Comparison of ENCODE assay signal across 13 cellular contexts in the genomic region with DNA sequence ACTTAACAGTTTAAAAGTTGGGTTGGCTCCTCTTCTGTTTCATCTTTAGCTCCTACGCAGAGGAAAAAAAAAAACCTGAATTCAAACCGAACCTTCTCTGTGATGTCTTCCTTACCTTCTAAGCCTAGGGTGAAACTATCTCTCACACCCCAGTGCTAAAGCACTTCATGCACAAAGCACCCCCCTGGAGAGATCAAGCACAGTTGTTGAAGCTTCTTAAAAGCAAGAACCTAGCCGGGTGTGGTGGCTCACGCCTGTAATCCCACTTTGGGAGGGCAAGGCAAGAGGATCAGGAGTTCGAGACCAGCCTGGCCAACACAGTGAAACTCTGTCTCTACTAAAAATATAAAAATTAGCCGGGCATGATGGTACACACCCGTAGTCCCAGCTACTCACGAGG. TPM values are rescaled to one million over a fixed set of nuclear protein-coding genes. Genes with fewer than 3 reads are reported as not detected.
DNase-seq lines count a peak whose midpoint lies in the region; ATAC-seq and TF ChIP-seq lines count a peak whose summit lies in the region.
"Had no signal": no experiment of that assay in that cellular context is flagged by ENCODE, and none has a peak within 500 bp of the region (broad histone marks: within the 10 kb centered on the region; RNA-seq: fewer than 3 reads in every experiment).

No MANE protein-coding gene starts in this region.

- no peaks in the 10 kb centered on the region for H3K27me3 Mint-ChIP-seq in activated naive CD4-positive, alpha-beta T cell treated with anti-CD3 and anti-CD28 coated beads, Interleukin-2, amount 10 ng/mL, durations not matched to agents 7 days and 5 days
- H3K27me3 Mint-ChIP-seq in activated T-helper 17 cell treated with anti-CD3 and anti-CD28 coated beads, Interleukin-2, amount 50 U/mL, for 72 hours = no peaks in the 10 kb centered on the region
- H3K27me3 Mint-ChIP-seq: central memory CD8-positive, alpha-beta T cell had no signal

- intact Hi-C loops in lower lobe of right lung (cut with DNase I) = no loop called here

- no peaks in the 10 kb centered on the region for H3K9me3 Mint-ChIP-seq in activated naive CD4-positive, alpha-beta T cell treated with anti-CD3 and anti-CD28 coated beads, Interleukin-2, amount 10 ng/mL, durations not matched to agents 7 days and 5 days
- peaks cover 3% of the 10 kb centered on the region for H3K9me3 Mint-ChIP-seq in activated T-helper 17 cell treated with anti-CD3 and anti-CD28 coated beads, Interleukin-2, amount 50 U/mL, for 72 hours
- H3K9me3 Mint-ChIP-seq: central memory CD8-positive, alpha-beta T cell had no signal

- DNase-seq in activated naive CD4-positive, alpha-beta T cell treated with anti-CD3 and anti-CD28 coated beads, Interleukin-2, amount 10 ng/mL, durations not matched to agents 7 days and 5 days = no peak
- no peak for DNase-seq in activated naive CD4-positive, alpha-beta T cell (lab: John Stamatoyannopoulos, UW)
- no peak for DNase-seq in lower lobe of right lung
- DNase-seq in substantia nigra (lab: John Stamatoyannopoulos, UW) = no peak
- DNase-seq in GM10248 (ENCODE audit: extremely low spot score) = no peak
- no peak for DNase-seq in activated gamma-delta T cell treated with Interleukin-2 at 50 U/mL for 16 hours
- DNase-seq: activated CD4-positive, alpha-beta T cell treated with anti-CD3 and anti-CD28 coated beads, Interleukin-2, amount 50 U/mL, for 1 hour; BE2C; SHP77; stimulated activated CD4-positive, alpha-beta T cell treated with anti-CD3 and anti-CD28 coated beads, Interleukin-4, amount 100 ng/mL, for 1 hour had no signal

- peaks cover 59% of the 10 kb centered on the region for H3K4me1 ChIP-seq in lower lobe of right lung

- H3K27ac ChIP-seq in lower lobe of right lung = peak overlapping the region; percentile 86
- H3K27ac ChIP-seq in substantia nigra (ENCODE audit: low read depth, low read length, poor library complexity, severe bottlenecking) = peak overlapping the region; percentile 97

- no peak for TF ChIP-seq CTCF in lower lobe of right lung (IDR thresholded peaks at IDR 0.05)
- no peak for TF ChIP-seq CTCF in GM10248 (IDR thresholded peaks at IDR 0.05; ENCODE audit: control extremely low read depth, extremely low read depth, low read depth, missing control alignments)

- no peak overlapping the region for H3K4me3 ChIP-seq in lower lobe of right lung

- POLR2A ChIA-PET in GM10248 (lab: Yijun Ruan, JAX) = no interaction called here

- peak overlapping the region; percentile 9 for H3K4me3 Mint-ChIP-seq in activated naive CD4-positive, alpha-beta T cell treated with anti-CD3 and anti-CD28 coated beads, Interleukin-2, amount 10 ng/mL, durations not matched to agents 7 days and 5 days
- peak overlapping the region; percentile 85 for H3K4me3 Mint-ChIP-seq in activated T-helper 17 cell treated with anti-CD3 and anti-CD28 coated beads, Interleukin-2, amount 50 U/mL, for 72 hours
- H3K4me3 Mint-ChIP-seq: central memory CD8-positive, alpha-beta T cell had no signal

- H3K9me3 ChIP-seq in lower lobe of right lung = no peaks in the 10 kb centered on the region
- H3K9me3 ChIP-seq: BE2C had no signal

- no peak for ATAC-seq in activated T-helper 17 cell treated with anti-CD3 and anti-CD28 coated beads, Interleukin-2, amount 50 U/mL, for 72 hours (replicated peaks)
- ATAC-seq in lower lobe of right lung (no peak), HG03139 (IDR thresholded peaks at IDR 0.05; ENCODE audit: unreplicated experiment) (no peak)

- no peaks in the 10 kb centered on the region for H3K36me3 Mint-ChIP-seq in activated naive CD4-positive, alpha-beta T cell treated with anti-CD3 and anti-CD28 coated beads, Interleukin-2, amount 10 ng/mL, durations not matched to agents 7 days and 5 days
- peaks cover 20% of the 10 kb centered on the region for H3K36me3 Mint-ChIP-seq in activated T-helper 17 cell treated with anti-CD3 and anti-CD28 coated beads, Interleukin-2, amount 50 U/mL, for 72 hours (ENCODE audit: low read depth)

- H3K27me3 ChIP-seq in lower lobe of right lung (ENCODE audit: low read depth) = no peaks in the 10 kb centered on the region
- H3K27me3 ChIP-seq: BE2C had no signal

- H3K27ac Mint-ChIP-seq in activated naive CD4-positive, alpha-beta T cell treated with anti-CD3 and anti-CD28 coated beads, Interleukin-2, amount 10 ng/mL, durations not matched to agents 7 days and 5 days = peak overlapping the region; percentile 64
- peak overlapping the region; percentile 22 for H3K27ac Mint-ChIP-seq in activated T-helper 17 cell treated with anti-CD3 and anti-CD28 coated beads, Interleukin-2, amount 50 U/mL, for 72 hours

- CTCF ChIA-PET in activated naive CD4-positive, alpha-beta T cell treated with anti-CD3 and anti-CD28 coated beads, Interleukin-2, amount 10 ng/mL, durations not matched to agents 7 days and 5 days (lab: Charles Lee) = interaction anchor here (1.0 to 2.4 kb wide), 3 partner anchors 8 to 130 kb away, joined by 3 to 5 read pairs (median 4); no protein-coding TSS in a partner anchor
- CTCF ChIA-PET in GM10248 (lab: Yijun Ruan, JAX) = interaction anchor here (0.7 to 13.6 kb wide), 6 partner anchors 8 to 110 kb away, joined by 3 to 145 read pairs (median 6); no protein-coding TSS in a partner anchor

- H3K36me3 ChIP-seq in lower lobe of right lung = peaks cover 6% of the 10 kb centered on the region

- peaks cover 63% of the 10 kb centered on the region for H3K4me1 Mint-ChIP-seq in activated naive CD4-positive, alpha-beta T cell treated with anti-CD3 and anti-CD28 coated beads, Interleukin-2, amount 10 ng/mL, durations not matched to agents 7 days and 5 days
- peaks cover 60% of the 10 kb centered on the region for H3K4me1 Mint-ChIP-seq in activated T-helper 17 cell treated with anti-CD3 and anti-CD28 coated beads, Interleukin-2, amount 50 U/mL, for 72 hours

RNA-seq across cellular contexts. Expression of gene CORO1C, which starts 37.5 kb away (rescaled TPM):
- total RNA-seq in activated T-helper 17 cell treated with anti-CD3 and anti-CD28 coated beads, Interleukin-2, amount 50 U/mL, for 72 hours = 100 to 1,000 TPM in 1 of 2 donors, 10 to 100 TPM in 1; 81.9 to 101 TPM
- total RNA-seq in lower lobe of right lung = 307 TPM
